In the genomic region with DNA sequence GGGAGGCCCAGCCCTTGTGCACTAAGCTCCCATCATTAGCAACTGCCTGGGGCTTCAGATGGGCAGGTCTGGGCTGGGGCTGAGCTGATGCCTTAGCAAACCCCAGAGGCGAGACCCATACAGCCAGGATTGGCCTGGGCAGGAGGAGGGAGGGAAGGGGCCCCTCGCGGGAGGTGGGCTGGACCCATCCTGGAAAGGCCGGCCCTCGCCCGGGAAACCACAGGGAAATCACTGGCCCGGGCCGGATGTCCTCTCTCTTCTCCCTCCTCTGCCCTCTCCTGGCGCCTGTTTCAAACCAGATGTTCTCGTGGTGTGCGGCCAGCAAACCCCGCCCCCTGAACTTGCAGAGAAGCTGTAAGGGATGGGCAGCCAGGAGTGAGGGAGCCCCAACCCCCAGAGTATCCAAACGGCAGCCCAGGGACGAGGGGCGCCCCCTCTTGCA, we compare ENCODE assay signal across 11 cellular contexts. TPM values are rescaled to one million over a fixed set of nuclear protein-coding genes. Genes with fewer than 3 reads are reported as not detected.
A peak's percentile ranks its signal among the peaks of the same experiment; 100 is the strongest.
DNase-seq lines count a peak whose midpoint lies in the region; ATAC-seq and TF ChIP-seq lines count a peak whose summit lies in the region.
"Had no signal": no experiment of that assay in that cellular context is flagged by ENCODE, and none has a peak within 500 bp of the region (broad histone marks: within the 10 kb centered on the region; RNA-seq: fewer than 3 reads in every experiment).

No MANE protein-coding gene starts in this region.

- peaks cover 2% of the 10 kb centered on the region; the same call in 1 of the 3 replicates for H3K9me3 Mint-ChIP-seq in GM23338
- H3K9me3 Mint-ChIP-seq in effector memory CD8-positive, alpha-beta T cell = no peaks in the 10 kb centered on the region
- H3K9me3 Mint-ChIP-seq: stimulated activated naive CD8-positive, alpha-beta T cell treated with anti-CD3 and anti-CD28 coated beads, Interleukin-15, Interleukin-2, amounts not matched to agents 100 ng/mL and 50 ng/mL, for 24 hours; T-cell had no signal

- no peaks in the 10 kb centered on the region for H3K36me3 Mint-ChIP-seq in GM23338 (ENCODE audit: low read depth)
- no peaks in the 10 kb centered on the region for H3K36me3 Mint-ChIP-seq in effector memory CD8-positive, alpha-beta T cell (ENCODE audit: insufficient read depth)
- H3K36me3 Mint-ChIP-seq: naive thymus-derived CD8-positive, alpha-beta T cell; T-cell had no signal

- H3K9me2 ChIP-seq in GM23338 (ENCODE audit: insufficient read depth) = no peaks in the 10 kb centered on the region

- H3K27me3 Mint-ChIP-seq in GM23338 (ENCODE audit: insufficient read depth, low read depth, poor library complexity) = peaks cover 13% of the 10 kb centered on the region
- no peaks in the 10 kb centered on the region for H3K27me3 Mint-ChIP-seq in effector memory CD8-positive, alpha-beta T cell
- H3K27me3 Mint-ChIP-seq: stimulated activated naive CD8-positive, alpha-beta T cell treated with anti-CD3 and anti-CD28 coated beads, Interleukin-15, Interleukin-2, amounts not matched to agents 100 ng/mL and 50 ng/mL, for 24 hours had no signal

- no peak overlapping the region for H3K4me3 ChIP-seq in GM23338
- no peak overlapping the region for H3K4me3 ChIP-seq in SJCRH30

- no peaks in the 10 kb centered on the region for H3F3A ChIP-seq in GM23338 (replicated peaks; ENCODE audit: low read depth)

- ATAC-seq in GM23338 (peak; percentile 87), foreskin keratinocyte (peak; percentile 55), GM18498 (IDR thresholded peaks at IDR 0.05; ENCODE audit: unreplicated experiment) (no peak), GM19463 (IDR thresholded peaks at IDR 0.05; ENCODE audit: unreplicated experiment) (no peak)
- no peak for ATAC-seq in effector memory CD8-positive, alpha-beta T cell (replicated peaks)
- ATAC-seq: naive thymus-derived CD8-positive, alpha-beta T cell had no signal

- no peaks in the 10 kb centered on the region for H3K9me3 ChIP-seq in SJCRH30 (replicated peaks)

- H3K27ac ChIP-seq in GM23338 (ENCODE audit: low read depth) (no peak overlapping the region), SJCRH30 (no peak overlapping the region), foreskin keratinocyte (no peak overlapping the region)

- H2AFZ ChIP-seq in GM23338 = peak overlapping the region; percentile 38

- H3K4me1 Mint-ChIP-seq in GM23338 = no peaks in the 10 kb centered on the region
- H3K4me1 Mint-ChIP-seq in effector memory CD8-positive, alpha-beta T cell (ENCODE audit: low read depth in 2 of 2) = no peaks in the 10 kb centered on the region
- H3K4me1 Mint-ChIP-seq: T-cell had no signal

- H3K27me3 ChIP-seq in GM23338 (ENCODE audit: insufficient read depth) (no peaks in the 10 kb centered on the region), SJCRH30 (no peaks in the 10 kb centered on the region), foreskin keratinocyte (peaks cover 12% of the 10 kb centered on the region)

- H3K4me2 ChIP-seq in GM23338 = 0 out of 2 replicates have a peak overlapping the region, but pooled peaks have one; percentile 48

- no peaks in the 10 kb centered on the region for H4K20me1 ChIP-seq in GM23338 (replicated peaks; ENCODE audit: insufficient read depth)

- H3K79me2 ChIP-seq in GM23338 (replicated peaks; ENCODE audit: insufficient read depth) = no peaks in the 10 kb centered on the region

- TF ChIP-seq CTCF in GM23338 (conservative IDR thresholded peaks at IDR 0.05; ENCODE audit: low read depth in 2 of 2) (peak; percentile 16 to 25; a peak in 3 of 4 replicates), foreskin keratinocyte (conservative IDR thresholded peaks at IDR 0.05) (peak; percentile 37)

- no peak overlapping the region for H3K27ac Mint-ChIP-seq in GM23338
- H3K27ac Mint-ChIP-seq in effector memory CD8-positive, alpha-beta T cell = no peak overlapping the region
- H3K27ac Mint-ChIP-seq: naive thymus-derived CD8-positive, alpha-beta T cell; stimulated activated naive CD8-positive, alpha-beta T cell treated with anti-CD3 and anti-CD28 coated beads, Interleukin-15, Interleukin-2, amounts not matched to agents 100 ng/mL and 50 ng/mL, for 24 hours; T-cell had no signal

- DNase-seq in GM23338 (ENCODE audit: low spot score) (peak; percentile 84), SJCRH30 (peak; percentile 77 to 80), foreskin keratinocyte (peak in 1 of 2 donors; percentile 47), renal cortical epithelial cell (ENCODE audit: low read depth) (peak; percentile 31), SKM-1 (lab: John Stamatoyannopoulos, UW; ENCODE audit: unreplicated experiment) (no peak)
- DNase-seq in effector memory CD8-positive, alpha-beta T cell = no peak
- DNase-seq: naive thymus-derived CD8-positive, alpha-beta T cell; T-cell had no signal

- no peaks in the 10 kb centered on the region for H3K36me3 ChIP-seq in GM23338 (ENCODE audit: insufficient read depth)
- no peaks in the 10 kb centered on the region for H3K36me3 ChIP-seq in SJCRH30

- no peak overlapping the region for H3K4me3 Mint-ChIP-seq in GM23338
- no peak overlapping the region for H3K4me3 Mint-ChIP-seq in effector memory CD8-positive, alpha-beta T cell
- H3K4me3 Mint-ChIP-seq: naive thymus-derived CD8-positive, alpha-beta T cell; stimulated activated naive CD8-positive, alpha-beta T cell treated with anti-CD3 and anti-CD28 coated beads, Interleukin-15, Interleukin-2, amounts not matched to agents 100 ng/mL and 50 ng/mL, for 24 hours; T-cell had no signal

- H3K4me1 ChIP-seq in GM23338 (ENCODE audit: insufficient read depth) (no peaks in the 10 kb centered on the region), SJCRH30 (peaks cover 3% of the 10 kb centered on the region; the same call in 1 of the 2 replicates), foreskin keratinocyte (no peaks in the 10 kb centered on the region)

TF ChIP-seq in GM23338, 12 proteins besides CTCF, POLR2A, EP300 and RAD21:
- TF ChIP-seq ZNF331 (CRISPR knock-in tag; IDR thresholded peaks at IDR 0.05; ENCODE audit: low read depth) (no peak), ZNF114 (CRISPR knock-in tag; IDR thresholded peaks at IDR 0.05) (no peak), JUNB (IDR thresholded peaks at IDR 0.05; ENCODE audit: unreplicated experiment) (no peak), STAT1 (IDR thresholded peaks at IDR 0.05; ENCODE audit: unreplicated experiment) (no peak)
- TF ChIP-seq, protein P1, sequence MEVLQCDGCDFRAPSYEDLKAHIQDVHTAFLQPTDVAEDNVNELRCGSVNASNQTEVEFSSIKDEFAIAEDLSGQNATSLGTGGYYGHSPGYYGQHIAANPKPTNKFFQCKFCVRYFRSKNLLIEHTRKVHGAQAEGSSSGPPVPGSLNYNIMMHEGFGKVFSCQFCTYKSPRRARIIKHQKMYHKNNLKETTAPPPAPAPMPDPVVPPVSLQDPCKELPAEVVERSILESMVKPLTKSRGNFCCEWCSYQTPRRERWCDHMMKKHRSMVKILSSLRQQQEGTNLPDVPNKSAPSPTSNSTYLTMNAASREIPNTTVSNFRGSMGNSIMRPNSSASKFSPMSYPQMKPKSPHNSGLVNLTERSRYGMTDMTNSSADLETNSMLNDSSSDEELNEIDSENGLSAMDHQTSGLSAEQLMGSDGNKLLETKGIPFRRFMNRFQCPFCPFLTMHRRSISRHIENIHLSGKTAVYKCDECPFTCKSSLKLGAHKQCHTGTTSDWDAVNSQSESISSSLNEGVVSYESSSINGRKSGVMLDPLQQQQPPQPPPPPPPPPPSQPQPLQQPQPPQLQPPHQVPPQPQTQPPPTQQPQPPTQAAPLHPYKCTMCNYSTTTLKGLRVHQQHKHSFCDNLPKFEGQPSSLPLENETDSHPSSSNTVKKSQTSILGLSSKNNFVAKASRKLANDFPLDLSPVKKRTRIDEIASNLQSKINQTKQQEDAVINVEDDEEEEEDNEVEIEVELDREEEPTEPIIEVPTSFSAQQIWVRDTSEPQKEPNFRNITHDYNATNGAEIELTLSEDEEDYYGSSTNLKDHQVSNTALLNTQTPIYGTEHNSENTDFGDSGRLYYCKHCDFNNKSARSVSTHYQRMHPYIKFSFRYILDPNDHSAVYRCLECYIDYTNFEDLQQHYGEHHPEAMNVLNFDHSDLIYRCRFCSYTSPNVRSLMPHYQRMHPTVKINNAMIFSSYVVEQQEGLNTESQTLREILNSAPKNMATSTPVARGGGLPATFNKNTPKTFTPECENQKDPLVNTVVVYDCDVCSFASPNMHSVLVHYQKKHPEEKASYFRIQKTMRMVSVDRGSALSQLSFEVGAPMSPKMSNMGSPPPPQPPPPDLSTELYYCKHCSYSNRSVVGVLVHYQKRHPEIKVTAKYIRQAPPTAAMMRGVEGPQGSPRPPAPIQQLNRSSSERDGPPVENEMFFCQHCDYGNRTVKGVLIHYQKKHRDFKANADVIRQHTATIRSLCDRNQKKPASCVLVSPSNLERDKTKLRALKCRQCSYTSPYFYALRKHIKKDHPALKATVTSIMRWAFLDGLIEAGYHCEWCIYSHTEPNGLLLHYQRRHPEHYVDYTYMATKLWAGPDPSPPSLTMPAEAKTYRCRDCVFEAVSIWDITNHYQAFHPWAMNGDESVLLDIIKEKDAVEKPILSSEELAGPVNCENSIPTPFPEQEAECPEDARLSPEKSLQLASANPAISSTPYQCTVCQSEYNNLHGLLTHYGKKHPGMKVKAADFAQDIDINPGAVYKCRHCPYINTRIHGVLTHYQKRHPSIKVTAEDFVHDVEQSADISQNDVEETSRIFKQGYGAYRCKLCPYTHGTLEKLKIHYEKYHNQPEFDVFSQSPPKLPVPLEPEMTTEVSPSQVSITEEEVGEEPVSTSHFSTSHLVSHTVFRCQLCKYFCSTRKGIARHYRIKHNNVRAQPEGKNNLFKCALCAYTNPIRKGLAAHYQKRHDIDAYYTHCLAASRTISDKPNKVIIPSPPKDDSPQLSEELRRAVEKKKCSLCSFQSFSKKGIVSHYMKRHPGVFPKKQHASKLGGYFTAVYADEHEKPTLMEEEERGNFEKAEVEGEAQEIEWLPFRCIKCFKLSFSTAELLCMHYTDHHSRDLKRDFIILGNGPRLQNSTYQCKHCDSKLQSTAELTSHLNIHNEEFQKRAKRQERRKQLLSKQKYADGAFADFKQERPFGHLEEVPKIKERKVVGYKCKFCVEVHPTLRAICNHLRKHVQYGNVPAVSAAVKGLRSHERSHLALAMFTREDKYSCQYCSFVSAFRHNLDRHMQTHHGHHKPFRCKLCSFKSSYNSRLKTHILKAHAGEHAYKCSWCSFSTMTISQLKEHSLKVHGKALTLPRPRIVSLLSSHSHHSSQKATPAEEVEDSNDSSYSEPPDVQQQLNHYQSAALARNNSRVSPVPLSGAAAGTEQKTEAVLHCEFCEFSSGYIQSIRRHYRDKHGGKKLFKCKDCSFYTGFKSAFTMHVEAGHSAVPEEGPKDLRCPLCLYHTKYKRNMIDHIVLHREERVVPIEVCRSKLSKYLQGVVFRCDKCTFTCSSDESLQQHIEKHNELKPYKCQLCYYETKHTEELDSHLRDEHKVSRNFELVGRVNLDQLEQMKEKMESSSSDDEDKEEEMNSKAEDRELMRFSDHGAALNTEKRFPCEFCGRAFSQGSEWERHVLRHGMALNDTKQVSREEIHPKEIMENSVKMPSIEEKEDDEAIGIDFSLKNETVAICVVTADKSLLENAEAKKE (CRISPR knock-in tag; IDR thresholded peaks at IDR 0.05) = no peak

RNA-seq across cellular contexts. Expression of a gene that starts 43.1 kb away (rescaled TPM):
- total RNA-seq in GM23338 (2014; rRNA removed; shearing (Covaris generic)) = 0.69 and 0.82 TPM in 2 replicates
- 4.0 and 4.4 TPM in 2 replicates for polyA plus RNA-seq in GM23338 (2016; fragmentation: Nextera tagmentation; extraction: Ambion mirVana)
- total RNA-seq in SJCRH30 (2014; rRNA removed; shearing (Covaris generic)) = not detected in 2 replicates
- 0.95 and 1.4 TPM in 2 replicates for total RNA-seq in foreskin keratinocyte
- 1.2 and 2.0 TPM in 2 replicates for polyA plus RNA-seq in foreskin keratinocyte
- 3.3 and 5.9 TPM in 2 replicates for total RNA-seq in renal cortical epithelial cell

Comparison
In these comparisons a context has a peak if more than half of its experiments do, and no peak if none do; other contexts are left out.
1. ATAC-seq: peak in GM23338 (single experiment) and foreskin keratinocyte (single experiment); none in effector memory CD8-positive, alpha-beta T cell (single experiment), GM18498 (single experiment) and GM19463 (single experiment).
2. DNase-seq: peak in GM23338 (single experiment), SJCRH30 (2 of 2) and renal cortical epithelial cell (single experiment); none in effector memory CD8-positive, alpha-beta T cell (0 of 3) and SKM-1 (single experiment).